In the genomic region with DNA sequence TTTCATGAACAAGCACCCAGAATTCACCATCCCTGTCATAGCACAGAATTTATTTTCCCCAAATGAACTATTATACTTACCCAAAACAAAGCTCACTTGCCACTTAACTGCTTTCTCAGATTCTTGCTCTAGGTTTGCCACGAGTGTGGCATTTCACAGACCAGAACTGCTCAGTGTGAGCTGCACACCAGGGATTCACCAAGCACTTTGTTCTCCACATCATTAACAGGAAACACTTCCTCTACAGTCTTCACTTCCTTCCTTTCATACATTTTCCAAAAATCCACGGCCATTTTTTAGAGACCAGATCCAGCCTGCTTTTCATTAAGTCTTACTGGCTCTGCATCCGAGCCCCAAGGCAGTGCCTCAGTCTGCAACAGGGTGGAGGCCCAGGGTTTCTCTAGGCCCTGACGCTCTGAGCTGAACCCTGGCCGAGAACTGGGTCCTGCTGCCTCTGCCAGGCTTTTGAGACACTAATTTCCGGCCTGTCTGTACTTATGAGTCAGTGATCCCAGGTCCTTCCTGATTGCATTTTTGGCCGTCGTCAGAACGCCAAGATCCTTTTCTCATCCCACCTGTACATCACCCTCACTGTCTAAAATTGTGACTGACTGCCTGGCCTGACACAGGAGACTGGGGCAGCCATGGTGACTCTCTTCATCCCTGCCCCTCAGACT, we compare ENCODE assay signal across 8 cellular contexts.
DNase-seq lines count a peak whose midpoint lies in the region; ATAC-seq, FAIRE-seq and TF ChIP-seq lines count a peak whose summit lies in the region.
"Had no signal": no experiment of that assay in that cellular context is flagged by ENCODE, and none has a peak within 500 bp of the region (broad histone marks: within the 10 kb centered on the region; RNA-seq: fewer than 3 reads in every experiment).

No MANE protein-coding gene starts in this region.

- 64% methylated on average over 9 of the region's 9 CpGs for WGBS in smooth muscle cell (ENCODE audit: low lambda C conversion rate)

- no peak overlapping the region for H3K27ac ChIP-seq in foreskin keratinocyte
- peak overlapping the region; percentile 59 for H3K27ac ChIP-seq in smooth muscle cell (ENCODE audit: low read depth)
- no peak overlapping the region for H3K27ac ChIP-seq in SJCRH30
- H3K27ac ChIP-seq: suprapubic skin had no signal

- H3F3A ChIP-seq in smooth muscle cell (ENCODE audit: low read depth), result peaks cover 18% of the 10 kb centered on the region

- H4K20me1 ChIP-seq in smooth muscle cell (ENCODE audit: low read depth), result peaks cover 84% of the 10 kb centered on the region

- H3K27me3 ChIP-seq in foreskin keratinocyte, result no peaks in the 10 kb centered on the region
- no peaks in the 10 kb centered on the region for H3K27me3 ChIP-seq in smooth muscle cell (ENCODE audit: low read depth)
- no peaks in the 10 kb centered on the region for H3K27me3 ChIP-seq in SJCRH30
- H3K27me3 ChIP-seq: suprapubic skin had no signal

- H3K36me3 ChIP-seq in smooth muscle cell (ENCODE audit: low read depth), result peaks cover 9% of the 10 kb centered on the region
- H3K36me3 ChIP-seq in SJCRH30, result peaks cover 35% of the 10 kb centered on the region

- no peak overlapping the region for H2AFZ ChIP-seq in smooth muscle cell (ENCODE audit: low read depth)

- DNase-seq in GM04504 (ENCODE audit: low read depth), result peak; percentile 28
- no peak for DNase-seq in WTC11 (ENCODE audit: low spot score)
- peak in 1 of 2 donors; percentile 61 for DNase-seq in foreskin keratinocyte
- no peak for DNase-seq in smooth muscle cell (lab: John Stamatoyannopoulos, UW; ENCODE audit: unreplicated experiment)
- DNase-seq in NCI-H2171 treated with DMSO at 0.1 percent for 48 hours (lab: John Stamatoyannopoulos, UW), result no peak
- no peak for DNase-seq in HTR-8/SVneo (ENCODE audit: insufficient read length, low spot score)
- DNase-seq in SJCRH30, result no peak

- H3K9me3 ChIP-seq in smooth muscle cell (replicated peaks; ENCODE audit: low read depth) (no peaks in the 10 kb centered on the region), SJCRH30 (replicated peaks) (no peaks in the 10 kb centered on the region)
- H3K9me3 ChIP-seq: suprapubic skin had no signal

- H3K9ac ChIP-seq in smooth muscle cell (ENCODE audit: low read depth), result no peak overlapping the region

- CTCF ChIA-PET in WTC11 (lab: Charles Lee), result no interaction called here

- H3K4me3 ChIP-seq in smooth muscle cell (no peak overlapping the region), SJCRH30 (no peak overlapping the region)
- H3K4me3 ChIP-seq: suprapubic skin had no signal

- peaks cover 73% of the 10 kb centered on the region for H3K36me3 Mint-ChIP-seq in WTC11

- H3K4me1 Mint-ChIP-seq in WTC11, result peaks cover 27% of the 10 kb centered on the region

- H3K4me3 Mint-ChIP-seq in WTC11, result no peak overlapping the region

- ATAC-seq in WTC11 (no peak), foreskin keratinocyte (peak; percentile 72)

- H3K4me1 ChIP-seq in foreskin keratinocyte, result no peaks in the 10 kb centered on the region
- H3K4me1 ChIP-seq in smooth muscle cell (ENCODE audit: low read depth), result peaks cover 19% of the 10 kb centered on the region
- H3K4me1 ChIP-seq in SJCRH30, result peaks cover 6% of the 10 kb centered on the region; the same call in 1 of the 2 replicates

- FAIRE-seq in HTR-8/SVneo (lab: Jason Lieb, UNC), result no peak

- no peak overlapping the region for H3K4me2 ChIP-seq in smooth muscle cell

- POLR2A ChIA-PET in WTC11 (lab: Charles Lee), result no interaction called here

- TF ChIP-seq CTCF in WTC11 (IDR thresholded peaks at IDR 0.05) (no peak), foreskin keratinocyte (conservative IDR thresholded peaks at IDR 0.05) (no peak), smooth muscle cell (IDR thresholded peaks at IDR 0.05; ENCODE audit: borderline replicate concordance, insufficient read depth, poor library complexity, severe bottlenecking) (no peak)

- H3K79me2 ChIP-seq in smooth muscle cell (ENCODE audit: low read depth), result no peaks in the 10 kb centered on the region

- no peaks in the 10 kb centered on the region for H3K27me3 Mint-ChIP-seq in WTC11 (ENCODE audit: low read depth)

- H3K9me3 Mint-ChIP-seq in WTC11, result no peaks in the 10 kb centered on the region

- H3K27ac Mint-ChIP-seq in WTC11, result peak overlapping the region; percentile 17

TF ChIP-seq in WTC11, 78 proteins besides CTCF, POLR2A, EP300 and RAD21:
- no peak for TF ChIP-seq MYBL2 (CRISPR knock-in tag; IDR thresholded peaks at IDR 0.05)
